9 cellular contexts compared by ENCODE assay signal in the genomic region with DNA sequence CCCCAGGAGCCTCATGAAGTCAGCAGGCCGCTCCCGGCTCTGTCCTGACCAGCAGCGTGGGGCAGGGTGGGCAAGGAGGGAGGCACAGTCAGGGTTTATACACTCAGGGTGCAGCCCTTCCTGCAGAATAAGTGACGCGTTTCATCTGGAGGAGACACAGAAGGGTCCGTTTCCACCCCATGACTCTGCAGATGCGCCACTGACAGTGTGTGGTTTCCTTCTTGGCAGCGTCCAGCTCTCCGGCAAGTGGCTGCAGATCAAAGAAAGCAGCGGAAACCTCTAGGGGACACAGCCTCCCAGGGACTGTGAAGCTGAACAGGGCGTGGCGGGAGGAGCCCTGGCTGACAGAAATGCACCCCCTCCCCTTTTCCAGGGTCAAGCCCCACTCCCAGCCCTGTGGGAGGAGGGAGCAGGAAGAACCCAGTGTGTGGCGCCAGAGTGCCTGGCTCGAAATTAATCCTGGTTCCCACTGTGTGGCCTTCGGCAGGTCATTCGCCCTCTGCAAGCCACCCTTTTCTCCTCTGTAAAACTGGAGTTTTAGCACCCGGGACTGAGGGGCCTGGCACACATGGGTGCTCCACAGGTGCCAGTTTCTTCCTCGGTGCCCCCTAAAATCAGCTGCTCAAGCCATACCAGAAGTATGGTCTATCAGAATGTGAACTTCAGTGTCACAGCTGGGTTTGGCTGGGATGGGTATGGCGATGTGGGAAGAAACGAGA. TPM values are rescaled to one million over a fixed set of nuclear protein-coding genes. Genes with fewer than 3 reads are reported as not detected.
DNase-seq lines count a peak whose midpoint lies in the region; ATAC-seq and TF ChIP-seq lines count a peak whose summit lies in the region.
"Had no signal": no experiment of that assay in that cellular context is flagged by ENCODE, and none has a peak within 500 bp of the region (broad histone marks: within the 10 kb centered on the region; RNA-seq: fewer than 3 reads in every experiment).

No MANE protein-coding gene starts in this region.

- no peaks in the 10 kb centered on the region for H3K9me3 ChIP-seq in adrenal gland (replicated peaks in 1 of 3)

- intact Hi-C loops in adrenal gland (cut with DNase I), result no loop called here

- H3K4me3 Mint-ChIP-seq in immature natural killer cell, result peak overlapping the region; percentile 72 to 79 (median 74)
- H3K4me3 Mint-ChIP-seq in stimulated activated naive B cell treated with anti-CD40 and anti-IgM and Interleukin-4, amounts not matched to agents 10 μg/mL and 1 μg/mL and 100 μg/mL, for 72 hours, result peak overlapping the region in 1 of 2 donors; percentile 47

- H3K27ac Mint-ChIP-seq in immature natural killer cell, result peak overlapping the region; percentile 74 to 89 (median 82)
- H3K27ac Mint-ChIP-seq in stimulated activated naive B cell treated with anti-CD40 and anti-IgM and Interleukin-4, amounts not matched to agents 10 μg/mL and 1 μg/mL and 100 μg/mL, for 72 hours, result no peak overlapping the region

- DNase-seq in ELR (ENCODE audit: low read depth) (peak; percentile 57), M059J (ENCODE audit: low read depth) (peak; percentile 72), adrenal gland (peak; percentile 60 to 87 (median 79)), immature natural killer cell (peak; percentile 49 to 60 (median 55)), COR-L47 (lab: John Stamatoyannopoulos, UW) (no peak)
- DNase-seq in stimulated activated naive B cell treated with anti-CD40 and anti-IgM and Interleukin-4, amounts not matched to agents 10 μg/mL and 1 μg/mL and 100 μg/mL, for 72 hours, result no peak
- DNase-seq in stimulated activated CD4-positive, alpha-beta T cell treated with anti-CD3 and anti-CD28 coated beads, Interleukin-4, amount 100 ng/mL, for 24 hours, result no peak

- no peak for TF ChIP-seq POLR2A in adrenal gland (IDR thresholded peaks at IDR 0.05)

- H3K36me3 Mint-ChIP-seq in immature natural killer cell, result no peaks in the 10 kb centered on the region
- peaks cover 6 to 9% of the 10 kb centered on the region in 2 donors for H3K36me3 Mint-ChIP-seq in stimulated activated naive B cell treated with anti-CD40 and anti-IgM and Interleukin-4, amounts not matched to agents 10 μg/mL and 1 μg/mL and 100 μg/mL, for 72 hours

- TF ChIP-seq CTCF in adrenal gland (IDR thresholded peaks at IDR 0.05), result peak in 5 of 6 experiments; percentile 13 to 41 (median 28)

- peaks cover 48 to 49% of the 10 kb centered on the region in 2 donors for H3K4me1 Mint-ChIP-seq in immature natural killer cell
- peaks cover 13 to 25% of the 10 kb centered on the region in 2 donors for H3K4me1 Mint-ChIP-seq in stimulated activated naive B cell treated with anti-CD40 and anti-IgM and Interleukin-4, amounts not matched to agents 10 μg/mL and 1 μg/mL and 100 μg/mL, for 72 hours

- no peaks in the 10 kb centered on the region for H3K36me3 ChIP-seq in adrenal gland (replicated peaks in 1 of 2)

- 11 to 19% (median 15%) methylated on average over 14 to 20 of the region's 20 CpGs for WGBS in adrenal gland, 4 donors

- peaks cover 0 to 2% (median 0%) of the 10 kb centered on the region in 6 donors for H3K9me3 Mint-ChIP-seq in immature natural killer cell
- H3K9me3 Mint-ChIP-seq in stimulated activated naive B cell treated with anti-CD40 and anti-IgM and Interleukin-4, amounts not matched to agents 10 μg/mL and 1 μg/mL and 100 μg/mL, for 72 hours, result peaks cover 3 to 4% of the 10 kb centered on the region in 2 donors

- peaks cover 13 to 26% of the 10 kb centered on the region in 2 donors for H3K4me1 ChIP-seq in adrenal gland (replicated peaks in 1 of 2)

- peak overlapping the region in 3 of 5 donors; percentile 18 to 72 (median 55) for H3K27ac ChIP-seq in adrenal gland
- H3K27ac ChIP-seq: KMS-11 had no signal

- peak overlapping the region in 1 of 4 donors; percentile 12 for H3K4me3 ChIP-seq in adrenal gland

- no peaks in the 10 kb centered on the region for H3K27me3 Mint-ChIP-seq in immature natural killer cell (ENCODE audit: low read depth in 3 of 3)
- H3K27me3 Mint-ChIP-seq in stimulated activated naive B cell treated with anti-CD40 and anti-IgM and Interleukin-4, amounts not matched to agents 10 μg/mL and 1 μg/mL and 100 μg/mL, for 72 hours, result no peaks in the 10 kb centered on the region

- no peaks in the 10 kb centered on the region for H3K27me3 ChIP-seq in adrenal gland

- ATAC-seq in stimulated activated naive B cell treated with anti-CD40 and anti-IgM and Interleukin-4, amounts not matched to agents 10 μg/mL and 1 μg/mL and 100 μg/mL, for 72 hours (replicated peaks), result peak; percentile 57 to 60
- no peak for ATAC-seq in HG02588 (IDR thresholded peaks at IDR 0.05; ENCODE audit: unreplicated experiment)

RNA-seq across cellular contexts. Expression of gene TBC1D14, which starts 17.3 kb away (rescaled TPM):
- 16.2 and 22.4 TPM in 2 replicates for total RNA-seq in M059J (2014; rRNA removed; shearing (Covaris generic))
- 100 to 1,000 TPM in 1 of 8 donors, 10 to 100 TPM in 7; 74.9 to 110 (median 84.3) TPM for total RNA-seq in adrenal gland
- polyA plus RNA-seq in adrenal gland (10 to 100 TPM; 24.9 to 54.0 (median 28.2) TPM), immature natural killer cell (10 to 100 TPM; 25.6 to 39.8 (median 26.6) TPM)

Comparison
In these comparisons a context has a peak if more than half of its experiments do, and no peak if none do; other contexts are left out.
1. DNase-seq: peak in ELR (single experiment), M059J (single experiment), adrenal gland (7 of 7) and immature natural killer cell (3 of 3); none in stimulated activated naive B cell treated with anti-CD40 and anti-IgM and Interleukin-4, amounts not matched to agents 10 μg/mL and 1 μg/mL and 100 μg/mL, for 72 hours (single experiment), stimulated activated CD4-positive, alpha-beta T cell treated with anti-CD3 and anti-CD28 coated beads, Interleukin-4, amount 100 ng/mL, for 24 hours (single experiment) and COR-L47 (single experiment).